In the genomic region with DNA sequence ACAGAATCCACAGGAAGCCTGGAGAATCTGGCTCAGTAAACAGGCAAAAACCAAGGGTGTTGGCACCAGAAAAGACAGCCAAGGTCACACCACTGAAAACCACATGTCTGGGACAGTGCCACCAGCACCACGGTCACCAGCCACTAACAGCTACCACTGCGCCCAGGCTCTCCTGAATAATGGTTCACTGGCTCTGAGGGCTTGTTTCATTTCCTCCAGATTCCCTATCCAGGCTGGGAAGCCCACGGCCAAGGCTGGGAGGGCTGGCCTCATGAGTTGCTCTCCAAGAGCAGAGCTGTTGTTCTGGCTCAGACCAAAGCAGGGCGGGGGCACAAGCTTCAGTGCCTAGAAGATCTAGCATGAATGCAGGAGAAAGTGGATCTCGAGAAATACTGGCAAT, we compare ENCODE assay signal across 9 cellular contexts. TPM values are rescaled to one million over a fixed set of nuclear protein-coding genes. Genes with fewer than 3 reads are reported as not detected.
DNase-seq lines count a peak whose midpoint lies in the region; ATAC-seq and TF ChIP-seq lines count a peak whose summit lies in the region.
"Had no signal": no experiment of that assay in that cellular context is flagged by ENCODE, and none has a peak within 500 bp of the region (broad histone marks: within the 10 kb centered on the region; RNA-seq: fewer than 3 reads in every experiment).

No MANE protein-coding gene starts in this region.

- POLR2A ChIA-PET in MCF 10A (lab: Yijun Ruan, JAX) = interaction anchor here (0.6 to 3.2 kb wide), 6 partner anchors 22 to 204 kb away, joined by 3 to 22 read pairs (median 3); partner anchors contain the start of genes PTGFRN and TTF2
- POLR2A ChIA-PET in CD4-positive, alpha-beta memory T cell (lab: Charles Lee; ENCODE audit: partially characterized antibody) = interaction anchor here (1.4 to 5.6 kb wide), 3 partner anchors 23 to 199 kb away, joined by 3 to 24 read pairs (median 5); no protein-coding TSS in a partner anchor

- no peak for TF ChIP-seq POLR2A in breast epithelium (IDR thresholded peaks at IDR 0.05)

- BruUV-seq in MCF 10A (replicated peaks; lab: Mats Ljungman, UMichigan) = no TSS peak

- CTCF ChIA-PET in MCF 10A (lab: Yijun Ruan, JAX) = interaction anchor here (0.6 to 3.2 kb wide), 8 partner anchors 43 to 205 kb away, joined by 3 to 14 read pairs (median 4); partner anchors contain the start of gene TTF2
- CTCF ChIA-PET in CD4-positive, alpha-beta memory T cell (lab: Charles Lee; ENCODE audit: partially characterized antibody) = interaction anchor here (0.7 to 6.9 kb wide), 12 partner anchors 20 to 200 kb away, joined by 3 to 87 read pairs (median 6); no protein-coding TSS in a partner anchor

- no peaks in the 10 kb centered on the region for H3K9me3 ChIP-seq in breast epithelium
- H3K9me3 ChIP-seq in CD4-positive, alpha-beta memory T cell (ENCODE audit: control insufficient read depth in 1 of 2, low read length in 2 of 2) = no peaks in the 10 kb centered on the region

- peaks cover 10% of the 10 kb centered on the region for H3K4me1 Mint-ChIP-seq in MCF 10A (ENCODE audit: insufficient read depth, unreplicated experiment)
- peaks cover 8 to 23% (median 15%) of the 10 kb centered on the region in 4 donors for H3K4me1 Mint-ChIP-seq in CD4-positive, alpha-beta memory T cell

- intact Hi-C loops in breast epithelium (cut with DNase I; ENCODE audit: low total_unique reads) (no loop called here), MCF 10A (cut with micrococcal nuclease) (loop anchor here (10.0 kb wide), 1 partner anchor 280 kb away; the partner anchor contains the start of gene CD58)
- intact Hi-C loops in CD4-positive, alpha-beta memory T cell (cut with micrococcal nuclease) = loop anchor here (2.0 kb wide), 1 partner anchor 80 kb away; no protein-coding TSS in a partner anchor

- no peaks in the 10 kb centered on the region for H3K27me3 Mint-ChIP-seq in MCF 10A (ENCODE audit: insufficient read depth, unreplicated experiment)
- no peaks in the 10 kb centered on the region for H3K27me3 Mint-ChIP-seq in CD4-positive, alpha-beta memory T cell

- H3K4me3 Mint-ChIP-seq in MCF 10A (ENCODE audit: unreplicated experiment) = no peak overlapping the region
- H3K4me3 Mint-ChIP-seq in CD4-positive, alpha-beta memory T cell = peak overlapping the region in 1 of 8 donors; percentile 26

- no peaks in the 10 kb centered on the region for H3K36me3 ChIP-seq in breast epithelium
- no peaks in the 10 kb centered on the region for H3K36me3 ChIP-seq in CD4-positive, alpha-beta memory T cell (ENCODE audit: insufficient read depth, low read length)

- H3K36me3 Mint-ChIP-seq in MCF 10A (ENCODE audit: insufficient read depth, unreplicated experiment) = no peaks in the 10 kb centered on the region
- no peaks in the 10 kb centered on the region for H3K36me3 Mint-ChIP-seq in CD4-positive, alpha-beta memory T cell

- H3K27ac ChIP-seq in breast epithelium = peak overlapping the region; percentile 13 to 41
- H3K27ac ChIP-seq in CD4-positive, alpha-beta memory T cell (ENCODE audit: low read depth, low read length) = no peak overlapping the region

- no peak for TF ChIP-seq CTCF in breast epithelium (IDR thresholded peaks at IDR 0.05)
- no peak for TF ChIP-seq CTCF in MCF 10A (IDR thresholded peaks at IDR 0.05; ENCODE audit: unreplicated experiment)
- TF ChIP-seq CTCF in astrocyte of the cerebellum (IDR thresholded peaks at IDR 0.05; ENCODE audit: low read depth, low read length, missing control alignments) = no peak

- ATAC-seq in left lobe of liver (peak; percentile 55), HG02763 (IDR thresholded peaks at IDR 0.05; ENCODE audit: unreplicated experiment) (no peak), GM21786 (IDR thresholded peaks at IDR 0.05; ENCODE audit: unreplicated experiment) (no peak)

- H3K4me3 ChIP-seq in breast epithelium (no peak overlapping the region), astrocyte of the cerebellum (ENCODE audit: low read depth, low read length) (no peak overlapping the region)
- no peak overlapping the region for H3K4me3 ChIP-seq in CD4-positive, alpha-beta memory T cell (ENCODE audit: low read length in 2 of 2)

- H3K27me3 ChIP-seq in breast epithelium = no peaks in the 10 kb centered on the region
- H3K27me3 ChIP-seq in CD4-positive, alpha-beta memory T cell (ENCODE audit: insufficient read depth, low read length) = no peaks in the 10 kb centered on the region

- H3K9me3 Mint-ChIP-seq in MCF 10A (ENCODE audit: unreplicated experiment) = no peaks in the 10 kb centered on the region
- no peaks in the 10 kb centered on the region for H3K9me3 Mint-ChIP-seq in CD4-positive, alpha-beta memory T cell

- DNase-seq in breast epithelium (ENCODE audit: low spot score in 2 of 2) (peak in 1 of 2 donors; percentile 21), MCF 10A (ENCODE audit: unreplicated experiment) (no peak), astrocyte of the cerebellum (ENCODE audit: low read depth) (peak; percentile 44), left lobe of liver (ENCODE audit: low spot score) (no peak), epidermal melanocyte (ENCODE audit: insufficient read length, low spot score) (no peak)
- no peak for DNase-seq in CD4-positive, alpha-beta memory T cell
- DNase-seq: NCI-H226 had no signal

- H3K27ac Mint-ChIP-seq in MCF 10A (ENCODE audit: low read depth, unreplicated experiment) = no peak overlapping the region
- H3K27ac Mint-ChIP-seq in CD4-positive, alpha-beta memory T cell = peak overlapping the region in 1 of 7 donors; percentile 28

- in situ Hi-C loops in astrocyte of the cerebellum (cut with HindIII; ENCODE audit: low sequenced_read_pairs) = no loop called here

- no peaks in the 10 kb centered on the region for H3K4me1 ChIP-seq in breast epithelium
- H3K4me1 ChIP-seq in CD4-positive, alpha-beta memory T cell (ENCODE audit: insufficient read depth, low read length) = peaks cover 4% of the 10 kb centered on the region

RNA-seq across cellular contexts. Expression of gene PTGFRN, which starts 54.5 kb away (rescaled TPM):
- 10 to 100 TPM; 10.6 to 30.8 (median 24.3) TPM for total RNA-seq in breast epithelium
- 45.2 and 61.0 TPM in 2 replicates for total RNA-seq in MCF 10A (2022)
- total RNA-seq in left lobe of liver = 11.9 TPM
- under 1 TPM; 0.44 to 0.55 TPM for total RNA-seq in CD4-positive, alpha-beta memory T cell
- polyA plus RNA-seq in CD4-positive, alpha-beta memory T cell = under 1 TPM in 1 of 2 donors, not detected in 1; 0.39 TPM
